In genomic region chr11:88480217-88480616, GRCh38 we compare ENCODE assay signal across 13 cellular contexts.
DNase-seq lines count a peak whose midpoint lies in the region; ATAC-seq, FAIRE-seq and TF ChIP-seq lines count a peak whose summit lies in the region.
"Had no signal": no experiment of that assay in that cellular context is flagged by ENCODE, and none has a peak within 500 bp of the region (broad histone marks: within the 10 kb centered on the region; RNA-seq: fewer than 3 reads in every experiment).

No MANE protein-coding gene starts in this region.

- peaks cover 12% of the 10 kb centered on the region for H3K9me1 ChIP-seq in IMR-90 (ENCODE audit: insufficient read depth, low read length)

- peak overlapping the region; percentile 81; the same call in 1 of the 2 replicates for H3K4ac ChIP-seq in IMR-90 (ENCODE audit: low read depth, low read length)

- WGBS in IMR-90 (ENCODE audit: extremely low coverage in 2 of 2, insufficient read length in 1 of 2), 2 experiments, result no CpG with 5 or more reads among the region's 1 CpG

- H2BK20ac ChIP-seq in IMR-90 (ENCODE audit: low read depth, low read length), result peak overlapping the region; percentile 97

- H2BK5ac ChIP-seq in IMR-90 (ENCODE audit: low read depth, low read length, poor library complexity, severe bottlenecking), result peak overlapping the region; percentile 92

- no peaks in the 10 kb centered on the region for H3K36me3 ChIP-seq in IMR-90 (ENCODE audit: control insufficient read depth, insufficient read depth, low read length)
- no peaks in the 10 kb centered on the region for H3K36me3 ChIP-seq in bronchial epithelial cell (ENCODE audit: control insufficient read depth, insufficient read depth, low read length)
- H3K36me3 ChIP-seq: BLaER1 treated with 17β-estradiol and CSF1 and Interleukin-3, amounts not matched to agents 10 nM and 100 nM had no signal

- TF ChIP-seq POLR2A in IMR-90 (IDR thresholded peaks at IDR 0.05; ENCODE audit: low read depth, low read length), result no peak

- TF ChIP-seq RAD21 in IMR-90 (IDR thresholded peaks at IDR 0.05; ENCODE audit: low read length), result no peak

- peak overlapping the region; percentile 69; the same call in 2 of the 3 replicates for H2BK15ac ChIP-seq in IMR-90 (ENCODE audit: low read depth, low read length)

- no peak overlapping the region for H3K27ac ChIP-seq in AG04450 (ENCODE audit: low read depth, low read length)
- no peak overlapping the region for H3K27ac ChIP-seq in IMR-90 (ENCODE audit: insufficient read depth, low read length)
- H3K27ac ChIP-seq: BLaER1 treated with 17β-estradiol and CSF1 and Interleukin-3, amounts not matched to agents 10 nM and 100 nM had no signal

- peak overlapping the region; percentile 95 for H2BK120ac ChIP-seq in IMR-90 (ENCODE audit: low read depth, low read length)

- H3K27me3 ChIP-seq in AG04450 (ENCODE audit: control insufficient read depth, insufficient read depth, low read length) (no peaks in the 10 kb centered on the region), IMR-90 (ENCODE audit: control insufficient read depth, insufficient read depth, low read length) (no peaks in the 10 kb centered on the region), bronchial epithelial cell (ENCODE audit: control insufficient read depth, insufficient read depth, low read length) (no peaks in the 10 kb centered on the region)
- H3K27me3 ChIP-seq: BLaER1 treated with 17β-estradiol and CSF1 and Interleukin-3, amounts not matched to agents 10 nM and 100 nM had no signal

- H3K23ac ChIP-seq in IMR-90 (ENCODE audit: low read depth, low read length), result peak overlapping the region; percentile 69; the same call in 1 of the 2 replicates

- no peak overlapping the region; the same call in 1 of the 2 replicates for H3K4me2 ChIP-seq in IMR-90 (ENCODE audit: low read depth, low read length)
- H3K4me2 ChIP-seq: BLaER1 treated with 17β-estradiol and CSF1 and Interleukin-3, amounts not matched to agents 10 nM and 100 nM had no signal

- 0 out of 2 replicates have a peak overlapping the region, but pooled peaks have one; percentile 74 for H3K56ac ChIP-seq in IMR-90 (ENCODE audit: extremely low read depth, insufficient read depth, low read length)

- no peak for FAIRE-seq in bronchial epithelial cell (lab: Jason Lieb, UNC)
- FAIRE-seq: GM19239 had no signal

- no peak for TF ChIP-seq CTCF in AG04450 (IDR thresholded peaks at IDR 0.05; ENCODE audit: low read depth, low read length)
- no peak for TF ChIP-seq CTCF in IMR-90 (conservative IDR thresholded peaks at IDR 0.05; ENCODE audit: low read depth, low read length)
- TF ChIP-seq CTCF in bronchial epithelial cell (IDR thresholded peaks at IDR 0.05; ENCODE audit: insufficient read depth, low read length, severe bottlenecking), result no peak
- no peak for TF ChIP-seq CTCF in GM10248 (IDR thresholded peaks at IDR 0.05; ENCODE audit: control extremely low read depth, extremely low read depth, low read depth, missing control alignments)

- peak overlapping the region; percentile 22 to 63; a peak in 3 of 4 replicates for H4K8ac ChIP-seq in IMR-90 (ENCODE audit: low read depth in 2 of 2, low read length in 2 of 2)

- no peak overlapping the region for H4K5ac ChIP-seq in IMR-90 (ENCODE audit: low read depth, low read length)

- DNase-seq in AG04450 (ENCODE audit: low read depth, low spot score) (peak; percentile 64), IMR-90 (peak; percentile 86), bronchial epithelial cell (ENCODE audit: low read depth) (peak; percentile 55), left kidney (ENCODE audit: low read depth, low spot score) (peak; percentile 75), HUDEP-2 (lab: John Stamatoyannopoulos, UW; ENCODE audit: unreplicated experiment in 76 of 76) (no peak), mucosa of gallbladder (ENCODE audit: low spot score) (no peak), GM10248 (ENCODE audit: extremely low spot score) (no peak), NCI-H748 (lab: John Stamatoyannopoulos, UW; ENCODE audit: unreplicated experiment) (no peak)
- DNase-seq: activated CD4-positive, alpha-beta T cell treated with anti-CD3 and anti-CD28 coated beads for 4 hours; activated naive CD4-positive, alpha-beta T cell; NCI-H345 had no signal

- H3K14ac ChIP-seq in IMR-90 (replicated peaks; ENCODE audit: low read depth, low read length), result no peak overlapping the region

- no peaks in the 10 kb centered on the region for H3K9me3 ChIP-seq in AG04450 (ENCODE audit: control insufficient read depth, insufficient read depth, low read length)
- no peaks in the 10 kb centered on the region for H3K9me3 ChIP-seq in IMR-90 (ENCODE audit: control insufficient read depth, insufficient read depth, low read length)
- H3K9me3 ChIP-seq: BLaER1 treated with 17β-estradiol and CSF1 and Interleukin-3, amounts not matched to agents 10 nM and 100 nM had no signal

- H2AK9ac ChIP-seq in IMR-90 (replicated peaks; ENCODE audit: low read depth, low read length, poor library complexity), result no peak overlapping the region

- H4K91ac ChIP-seq in IMR-90 (ENCODE audit: insufficient read depth, low read depth, low read length), result peak overlapping the region; percentile 88

- no TSS peak for BruUV-seq in IMR-90 (replicated peaks; lab: Mats Ljungman, UMichigan)

- H4K20me1 ChIP-seq in IMR-90 (ENCODE audit: insufficient read depth, low read length), result no peaks in the 10 kb centered on the region
- H4K20me1 ChIP-seq: BLaER1 treated with 17β-estradiol and CSF1 and Interleukin-3, amounts not matched to agents 10 nM and 100 nM had no signal

- ATAC-seq in IMR-90 (ENCODE audit: low read depth), result peak; percentile 36

- H3K4me3 ChIP-seq in AG04450 (ENCODE audit: low read depth, low read length) (no peak overlapping the region), IMR-90 (ENCODE audit: insufficient read depth, low read depth, low read length) (no peak overlapping the region), bronchial epithelial cell (ENCODE audit: low read depth, low read length) (no peak overlapping the region)
- H3K4me3 ChIP-seq: BLaER1 treated with 17β-estradiol and CSF1 and Interleukin-3, amounts not matched to agents 10 nM and 100 nM had no signal

- POLR2A ChIA-PET in AG04450 (lab: Yijun Ruan, JAX) (interaction anchor here (0.8 kb wide), 1 partner anchor 142 kb away, joined by 3 read pairs; no protein-coding TSS in a partner anchor), IMR-90 (lab: Charles Lee; ENCODE audit: unreplicated experiment) (interaction anchor here (1.1 to 1.2 kb wide), 2 partner anchors 141 to 143 kb away, joined by 3 read pairs; partner anchors contain the start of gene CTSC), GM10248 (lab: Yijun Ruan, JAX) (no interaction called here)

- CTCF ChIA-PET in AG04450 (lab: Charles Lee), result interaction anchor here (1.1 to 1.8 kb wide), 2 partner anchors 59 to 195 kb away, joined by 3 to 8 read pairs; no protein-coding TSS in a partner anchor
- CTCF ChIA-PET in IMR-90 (lab: Yijun Ruan, JAX), result interaction anchor here (1.4 to 2.4 kb wide), 3 partner anchors 12 to 63 kb away, joined by 3 to 7 read pairs (median 5); no protein-coding TSS in a partner anchor
- CTCF ChIA-PET in GM10248 (lab: Yijun Ruan, JAX), result interaction anchor here (1.2 to 1.7 kb wide), 3 partner anchors 11 to 377 kb away, joined by 3 to 4 read pairs (median 4); no protein-coding TSS in a partner anchor

- intact Hi-C loops in IMR-90 (cut with micrococcal nuclease), result loop anchor here (1.0 to 5.0 kb wide), 2 partner anchors 78 to 158 kb away; no protein-coding TSS in a partner anchor

- dilution Hi-C loops in IMR-90 (cut with HindIII; ENCODE audit: low sequenced_read_pairs, unreplicated experiment), result no loop called here

- no peak overlapping the region; the same call in 1 of the 2 replicates for H3K18ac ChIP-seq in IMR-90 (ENCODE audit: low read depth, low read length)

- peaks cover 0 to 5% of the 10 kb centered on the region in 2 experiments; a peak in 1 of 4 replicates for H3K79me1 ChIP-seq in IMR-90 (ENCODE audit: low read depth in 1 of 2, low read length in 2 of 2)

- no peak overlapping the region for H2AFZ ChIP-seq in IMR-90 (replicated peaks; ENCODE audit: low read length, poor library complexity)

- H3K9ac ChIP-seq in IMR-90 (ENCODE audit: low read depth, low read length), result no peak overlapping the region
- H3K9ac ChIP-seq: BLaER1 treated with 17β-estradiol and CSF1 and Interleukin-3, amounts not matched to agents 10 nM and 100 nM had no signal

- peaks cover 16% of the 10 kb centered on the region for H3K4me1 ChIP-seq in IMR-90 (ENCODE audit: control insufficient read depth, insufficient read depth, low read length)

- no peak overlapping the region for H2AK5ac ChIP-seq in IMR-90 (ENCODE audit: low read depth, low read length)

- in situ Hi-C loops in IMR-90 (cut with MboI; ENCODE audit: low sequenced_read_pairs), result no loop called here

TF ChIP-seq in IMR-90, 13 proteins besides CTCF, POLR2A, EP300 and RAD21 (continues in another document):
- TF ChIP-seq ELK1 (IDR thresholded peaks at IDR 0.05; ENCODE audit: borderline replicate concordance, low read depth, low read length) (no peak), RCOR1 (IDR thresholded peaks at IDR 0.05; ENCODE audit: insufficient replicate concordance, low read length) (no peak), CEBPB (IDR thresholded peaks at IDR 0.05; ENCODE audit: low read depth, low read length) (no peak), MAZ (IDR thresholded peaks at IDR 0.05; ENCODE audit: borderline replicate concordance, low read depth, low read length) (no peak), NFE2L2 (IDR thresholded peaks at IDR 0.05; ENCODE audit: low read depth, low read length) (no peak), USF2 (IDR thresholded peaks at IDR 0.05; ENCODE audit: low read depth, low read length) (no peak), MAFK (IDR thresholded peaks at IDR 0.05; ENCODE audit: low read depth, low read length) (no peak), SMC3 (IDR thresholded peaks at IDR 0.05; ENCODE audit: low read depth, low read length) (no peak), FOS (IDR thresholded peaks at IDR 0.05; ENCODE audit: low read depth, low read length) (no peak), BHLHE40 (IDR thresholded peaks at IDR 0.05; ENCODE audit: low read depth, low read length) (no peak)

Comparison
In these comparisons a context has a peak if more than half of its experiments do, and no peak if none do; other contexts are left out.
1. DNase-seq: peak in AG04450 (single experiment), IMR-90 (single experiment), bronchial epithelial cell (single experiment) and left kidney (single experiment); none in HUDEP-2 (0 of 76), mucosa of gallbladder (single experiment), GM10248 (single experiment) and NCI-H748 (single experiment).